19 cellular contexts compared by ENCODE assay signal in the genomic region with DNA sequence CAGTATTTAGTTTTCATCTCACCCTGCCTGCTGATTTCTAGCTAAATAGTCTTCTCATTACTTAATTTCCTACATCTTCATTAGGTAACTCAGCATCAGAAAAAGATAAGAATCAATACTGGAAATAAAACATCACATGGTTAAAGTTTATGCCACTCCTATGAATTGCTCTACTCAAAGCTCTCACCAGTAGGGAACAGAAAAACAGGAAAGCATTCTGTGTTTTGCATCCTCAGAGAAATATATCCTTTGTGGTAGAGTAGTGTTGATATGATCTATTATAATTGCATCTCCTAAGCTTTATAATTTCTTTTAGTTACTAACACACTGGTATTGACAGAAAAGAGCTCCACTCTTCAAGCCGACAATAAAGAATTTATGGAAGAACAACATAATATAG. TPM values are rescaled to one million over a fixed set of nuclear protein-coding genes. Genes with fewer than 3 reads are reported as not detected.
A peak's percentile ranks its signal among the peaks of the same experiment; 100 is the strongest.
DNase-seq lines count a peak whose midpoint lies in the region; TF ChIP-seq lines count a peak whose summit lies in the region.
"Had no signal": no experiment of that assay in that cellular context is flagged by ENCODE, and none has a peak within 500 bp of the region (broad histone marks: within the 10 kb centered on the region; RNA-seq: fewer than 3 reads in every experiment).

No MANE protein-coding gene starts in this region.

- no peaks in the 10 kb centered on the region for H4K20me1 ChIP-seq in OCI-LY7 (ENCODE audit: insufficient read depth, low read length)

- TF ChIP-seq CTCF in left ventricle myocardium inferior (IDR thresholded peaks at IDR 0.05; ENCODE audit: borderline replicate concordance) (no peak), OCI-LY7 (conservative IDR thresholded peaks at IDR 0.05; ENCODE audit: low read length) (no peak)

- no peaks in the 10 kb centered on the region for H3K9me2 ChIP-seq in OCI-LY7 (ENCODE audit: insufficient read depth, low read length)

- H3K4me1 ChIP-seq in left ventricle myocardium inferior: peaks cover 48% of the 10 kb centered on the region
- peaks cover 0 to 15% (median 0%) of the 10 kb centered on the region in 5 donors for H3K4me1 ChIP-seq in subcutaneous abdominal adipose tissue (ENCODE audit: control insufficient read depth in 5 of 5, insufficient read depth in 5 of 5, low read length in 5 of 5)
- H3K4me1 ChIP-seq in OCI-LY7 (ENCODE audit: insufficient read depth, low read length, poor library complexity, severe bottlenecking): no peaks in the 10 kb centered on the region

- H2AFZ ChIP-seq in OCI-LY7 (ENCODE audit: low read length): no peak overlapping the region

- no TSS peak for BruUV-seq in OCI-LY7 (replicated peaks; lab: Mats Ljungman, UMichigan)

- CTCF ChIA-PET in OCI-LY7 (lab: Charles Lee; ENCODE audit: unreplicated experiment): no interaction called here

- H3K4me3 ChIP-seq in left ventricle myocardium inferior: no peak overlapping the region
- no peak overlapping the region for H3K4me3 ChIP-seq in subcutaneous abdominal adipose tissue (ENCODE audit: low read depth in 1 of 5, low read length in 5 of 5)
- no peak overlapping the region for H3K4me3 ChIP-seq in OCI-LY7 (ENCODE audit: low read depth, low read length, poor library complexity, severe bottlenecking)
- H3K4me3 ChIP-seq: A549; BLaER1 treated with 17β-estradiol and CSF1 and Interleukin-3, amounts not matched to agents 10 nM and 100 nM had no signal

- H3K36me3 ChIP-seq in left ventricle myocardium inferior (no peaks in the 10 kb centered on the region), subcutaneous abdominal adipose tissue (ENCODE audit: control insufficient read depth in 5 of 5, insufficient read depth in 5 of 5, low read length in 5 of 5) (no peaks in the 10 kb centered on the region), OCI-LY7 (ENCODE audit: insufficient read depth, low read length) (no peaks in the 10 kb centered on the region)
- H3K36me3 ChIP-seq: BLaER1 treated with 17β-estradiol and CSF1 and Interleukin-3, amounts not matched to agents 10 nM and 100 nM had no signal

- H3K4me2 ChIP-seq in OCI-LY7 (ENCODE audit: low read length): no peak overlapping the region
- H3K4me2 ChIP-seq: A549; BLaER1 treated with 17β-estradiol and CSF1 and Interleukin-3, amounts not matched to agents 10 nM and 100 nM had no signal

- POLR2A ChIA-PET in OCI-LY7 (lab: Charles Lee): interaction anchor here (0.7 to 1.5 kb wide), 2 partner anchors 13 to 17 kb away, joined by 3 to 4 read pairs; no protein-coding TSS in a partner anchor

- intact Hi-C loops in left ventricle myocardium inferior (cut with micrococcal nuclease): no loop called here
- intact Hi-C loops in cardiac septum (cut with DNase I): no loop called here
- intact Hi-C loops in OCI-LY7 (cut with micrococcal nuclease; ENCODE audit: unreplicated experiment): no loop called here

- DNase-seq in left ventricle myocardium inferior (no peak), cardiac septum (ENCODE audit: low spot score) (no peak), dermis blood vessel endothelial cell (peak; percentile 31), lung microvascular endothelial cell (ENCODE audit: low read depth in 2 of 2) (peak; percentile 41 to 42), OCI-LY7 (ENCODE audit: low spot score) (no peak), NCI-H2196 (lab: John Stamatoyannopoulos, UW; ENCODE audit: unreplicated experiment) (no peak)
- no peak for DNase-seq in activated CD4-positive, alpha-beta T cell treated with anti-CD3 and anti-CD28 coated beads, Interleukin-2, amount 50 U/mL, for 48 hours
- DNase-seq: AML-193; Caco-2; Calu3; CD4-positive, alpha-beta T cell; CD8-positive, alpha-beta T cell; DMS79 treated with DMSO at 0.1 percent for 48 hours; GF-D8 had no signal

- H3K27ac ChIP-seq in left ventricle myocardium inferior (replicated peaks) (peak overlapping the region; percentile 57), subcutaneous abdominal adipose tissue (ENCODE audit: low read depth, low read length) (peak overlapping the region; percentile 18), OCI-LY7 (ENCODE audit: low read depth, low read length, poor library complexity, severe bottlenecking) (no peak overlapping the region)
- H3K27ac ChIP-seq: 22Rv1; A549; BLaER1 treated with 17β-estradiol and CSF1 and Interleukin-3, amounts not matched to agents 10 nM and 100 nM; C4-2B had no signal

- H3K79me2 ChIP-seq in OCI-LY7 (ENCODE audit: insufficient read depth, low read depth, low read length): no peaks in the 10 kb centered on the region

- H3K9ac ChIP-seq in subcutaneous abdominal adipose tissue (ENCODE audit: low read length in 5 of 5): no peak overlapping the region
- H3K9ac ChIP-seq: BLaER1 treated with 17β-estradiol and CSF1 and Interleukin-3, amounts not matched to agents 10 nM and 100 nM had no signal

- H3K27me3 ChIP-seq in left ventricle myocardium inferior (ENCODE audit: low read depth) (no peaks in the 10 kb centered on the region), subcutaneous abdominal adipose tissue (ENCODE audit: control insufficient read depth in 5 of 5, insufficient read depth in 4 of 5, low read length in 5 of 5) (no peaks in the 10 kb centered on the region)
- H3K27me3 ChIP-seq: BLaER1 treated with 17β-estradiol and CSF1 and Interleukin-3, amounts not matched to agents 10 nM and 100 nM had no signal

- no peaks in the 10 kb centered on the region for H3K9me3 ChIP-seq in left ventricle myocardium inferior (replicated peaks)
- no peaks in the 10 kb centered on the region for H3K9me3 ChIP-seq in subcutaneous abdominal adipose tissue (ENCODE audit: control insufficient read depth in 5 of 5, low read length in 5 of 5)
- H3K9me3 ChIP-seq in OCI-LY7 (ENCODE audit: low read length): no peaks in the 10 kb centered on the region
- H3K9me3 ChIP-seq: A549; BLaER1 treated with 17β-estradiol and CSF1 and Interleukin-3, amounts not matched to agents 10 nM and 100 nM; Caco-2 had no signal

RNA-seq across cellular contexts. Expression of gene CPNE8, which starts 9.9 kb away (rescaled TPM):
- total RNA-seq in left ventricle myocardium inferior (7.2 TPM), cardiac septum (6.1 TPM), dermis blood vessel endothelial cell (27.8 and 29.4 TPM in 2 replicates), lung microvascular endothelial cell (8.7 and 14.3 TPM in 2 replicates), OCI-LY7 (2022) (not detected in 2 replicates)
- not detected in 2 replicates for total RNA-seq in OCI-LY7 (2014; rRNA removed; shearing (Covaris generic))

Comparison
In these comparisons a context has a peak if more than half of its experiments do, and no peak if none do; other contexts are left out.
1. DNase-seq: peak in dermis blood vessel endothelial cell (single experiment) and lung microvascular endothelial cell (2 of 2); none in left ventricle myocardium inferior (single experiment), cardiac septum (single experiment), OCI-LY7 (single experiment), NCI-H2196 (single experiment) and activated CD4-positive, alpha-beta T cell treated with anti-CD3 and anti-CD28 coated beads, Interleukin-2, amount 50 U/mL, for 48 hours (0 of 2).